ENCODE assay signal across 8 cellular contexts in the genomic region with DNA sequence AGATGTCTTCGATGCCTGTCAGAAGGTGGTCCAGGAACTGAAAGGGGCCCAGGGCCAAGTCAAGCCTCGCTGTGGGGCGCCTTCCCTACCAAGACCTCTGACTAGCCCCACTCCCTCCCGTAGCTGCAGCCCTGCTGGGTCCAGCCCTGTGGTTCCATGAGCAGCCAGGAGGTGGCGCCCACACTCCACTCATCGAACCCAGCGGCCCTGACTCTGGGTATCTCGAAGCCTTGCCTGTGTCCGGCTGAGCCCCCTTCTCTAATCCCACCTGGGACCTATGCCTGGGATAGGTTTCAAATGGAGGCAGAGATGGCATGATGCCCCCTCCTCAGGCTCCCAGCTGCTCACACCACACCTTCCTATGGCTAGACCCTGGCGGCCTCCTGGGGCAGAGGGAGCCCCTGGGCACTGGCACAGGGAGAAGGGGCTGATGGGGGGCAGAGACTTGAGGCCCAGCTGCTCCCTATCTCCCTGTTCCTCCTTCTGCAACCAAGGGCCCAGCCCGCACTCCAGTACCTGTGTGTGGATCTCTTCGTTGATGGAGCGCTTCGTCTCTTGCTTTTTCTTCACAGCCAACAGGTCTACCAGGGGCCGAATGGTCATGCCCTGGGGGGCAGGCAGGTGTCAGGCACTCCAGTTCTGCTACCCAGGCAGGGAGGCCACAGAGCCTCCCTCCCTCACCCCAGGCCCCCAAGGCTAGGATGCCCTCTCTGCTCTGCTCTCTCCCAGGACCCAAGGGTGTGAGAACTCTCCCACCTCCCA. TPM values are rescaled to one million over a fixed set of nuclear protein-coding genes. Genes with fewer than 3 reads are reported as not detected.
DNase-seq lines count a peak whose midpoint lies in the region; ATAC-seq, FAIRE-seq and TF ChIP-seq lines count a peak whose summit lies in the region.

No MANE protein-coding gene starts in this region.

- CTCF ChIA-PET in activated naive CD4-positive, alpha-beta T cell treated with anti-CD3 and anti-CD28 coated beads, Interleukin-2, amount 10 ng/mL, durations not matched to agents 7 days and 5 days (lab: Charles Lee): interaction anchor here (0.6 to 16.9 kb wide), 20 partner anchors 9 to 547 kb away, joined by 3 to 367 read pairs (median 6); partner anchors contain the start of gene SLC9A1

- no peaks in the 10 kb centered on the region for H3K27me3 Mint-ChIP-seq in activated naive CD4-positive, alpha-beta T cell treated with anti-CD3 and anti-CD28 coated beads, Interleukin-2, amount 10 ng/mL, durations not matched to agents 7 days and 5 days

- no peak overlapping the region for H3K4me3 ChIP-seq in cardiac muscle cell

- H3K9me3 Mint-ChIP-seq in activated naive CD4-positive, alpha-beta T cell treated with anti-CD3 and anti-CD28 coated beads, Interleukin-2, amount 10 ng/mL, durations not matched to agents 7 days and 5 days: no peaks in the 10 kb centered on the region

- DNase-seq in DMS153 treated with DMSO at 0.1 percent for 48 hours (lab: John Stamatoyannopoulos, UW; ENCODE audit: unreplicated experiment) (peak; percentile 55), HTR-8/SVneo (ENCODE audit: insufficient read length, low spot score) (peak; percentile 83), SKM-1 (lab: John Stamatoyannopoulos, UW; ENCODE audit: unreplicated experiment) (peak; percentile 33), cardiac muscle cell (ENCODE audit: low read depth in 1 of 2, low spot score in 1 of 2) (peak; percentile 70 to 82), retina (peak; percentile 92)
- peak; percentile 85 for DNase-seq in activated naive CD4-positive, alpha-beta T cell treated with anti-CD3 and anti-CD28 coated beads, Interleukin-2, amount 10 ng/mL, durations not matched to agents 7 days and 5 days

- FAIRE-seq in HTR-8/SVneo (lab: Jason Lieb, UNC): peak; percentile 82

- H3K9me3 ChIP-seq in cardiac muscle cell (ENCODE audit: low read depth): no peaks in the 10 kb centered on the region

- H3K36me3 ChIP-seq in cardiac muscle cell: no peaks in the 10 kb centered on the region

- H3K27me3 ChIP-seq in cardiac muscle cell: no peaks in the 10 kb centered on the region

- H3K4me3 Mint-ChIP-seq in activated naive CD4-positive, alpha-beta T cell treated with anti-CD3 and anti-CD28 coated beads, Interleukin-2, amount 10 ng/mL, durations not matched to agents 7 days and 5 days: no peak overlapping the region

- H3K4me1 ChIP-seq in cardiac muscle cell (ENCODE audit: low read depth): peaks cover 35% of the 10 kb centered on the region

- H3K36me3 Mint-ChIP-seq in activated naive CD4-positive, alpha-beta T cell treated with anti-CD3 and anti-CD28 coated beads, Interleukin-2, amount 10 ng/mL, durations not matched to agents 7 days and 5 days: peaks cover 14% of the 10 kb centered on the region

- no peak overlapping the region for H3K27ac ChIP-seq in cardiac muscle cell

- H3K27ac Mint-ChIP-seq in activated naive CD4-positive, alpha-beta T cell treated with anti-CD3 and anti-CD28 coated beads, Interleukin-2, amount 10 ng/mL, durations not matched to agents 7 days and 5 days: peak overlapping the region; percentile 39

- ATAC-seq in GM19324 (IDR thresholded peaks at IDR 0.05; ENCODE audit: low FRiP score, unreplicated experiment) (no peak), GM18511 (IDR thresholded peaks at IDR 0.05; ENCODE audit: unreplicated experiment) (no peak)

- H3K4me1 Mint-ChIP-seq in activated naive CD4-positive, alpha-beta T cell treated with anti-CD3 and anti-CD28 coated beads, Interleukin-2, amount 10 ng/mL, durations not matched to agents 7 days and 5 days: peaks cover 2% of the 10 kb centered on the region

- TF ChIP-seq CTCF in cardiac muscle cell (IDR thresholded peaks at IDR 0.05; ENCODE audit: low read depth, low read length): peak; percentile 95

RNA-seq across cellular contexts. Expression of gene SLC9A1, which starts 52.0 kb away (rescaled TPM):
- 10.9 and 13.9 TPM in 2 replicates for total RNA-seq in cardiac muscle cell
- 18.7 and 19.4 TPM in 2 replicates for polyA plus RNA-seq in cardiac muscle cell

Comparison
In these comparisons a context has a peak if more than half of its experiments do, and no peak if none do; other contexts are left out.
1. DNase-seq: peak in every context shown above with its lines; median percentile 92 in retina; 85 in activated naive CD4-positive, alpha-beta T cell treated with anti-CD3 and anti-CD28 coated beads, Interleukin-2, amount 10 ng/mL, durations not matched to agents 7 days and 5 days; 83 in HTR-8/SVneo; 76 in cardiac muscle cell; 55 in DMS153 treated with DMSO at 0.1 percent for 48 hours; 33 in SKM-1.